ENCODE assay signal across 1 cellular context in genomic region chr13:94601446-94602431, GRCh38.
TF ChIP-seq lines count a peak whose summit lies in the region.

GPR180 (plus strand) TSS chr13:94601857; CDS start chr13:94601928, 71 bp downstream.

TF ChIP-seq in HEK293, 187 proteins besides CTCF, POLR2A, EP300 and RAD21 (continued from another document):
- peak; percentile 38; the same call in 1 of the 2 replicates for TF ChIP-seq ZBTB11 (tag by site-specific recombination; conservative IDR thresholded peaks at IDR 0.05; ENCODE audit: low read depth)
- no peak for TF ChIP-seq ZSCAN16 (tag by site-specific recombination; IDR thresholded peaks at IDR 0.05)
- TF ChIP-seq ZNF2 (tag by site-specific recombination; IDR thresholded peaks at IDR 0.05): peak; percentile 86
- no peak for TF ChIP-seq ZNF175 (tag by site-specific recombination; IDR thresholded peaks at IDR 0.05)
- peak; percentile 47 for TF ChIP-seq ZBTB8A (tag by site-specific recombination; IDR thresholded peaks at IDR 0.05)
- peak; percentile 82; the same call in 1 of the 2 replicates for TF ChIP-seq ZNF335 (tag by site-specific recombination; conservative IDR thresholded peaks at IDR 0.05)
- TF ChIP-seq ZNF677 (tag by site-specific recombination; IDR thresholded peaks at IDR 0.05): no peak
TF ChIP-seq in HEK293: peak in this region for 59.
